9 cellular contexts compared by ENCODE assay signal in genomic region chr10:96743988-96744585, GRCh38. TPM values are rescaled to one million over a fixed set of nuclear protein-coding genes. Genes with fewer than 3 reads are reported as not detected.
A peak's percentile ranks its signal among the peaks of the same experiment; 100 is the strongest.
DNase-seq lines count a peak whose midpoint lies in the region; ATAC-seq, FAIRE-seq and TF ChIP-seq lines count a peak whose summit lies in the region.
"Had no signal": no experiment of that assay in that cellular context is flagged by ENCODE, and none has a peak within 500 bp of the region (broad histone marks: within the 10 kb centered on the region; RNA-seq: fewer than 3 reads in every experiment).

No MANE protein-coding gene starts in this region.

- intact Hi-C loops in K562 (cut with micrococcal nuclease): loop anchor here (2.0 to 10.0 kb wide), 3 partner anchors 82 to 369 kb away; no protein-coding TSS in a partner anchor

- CTCF ChIA-PET in K562 (lab: Yijun Ruan, JAX; ENCODE audit: low intra/inter-chr PET ratio): interaction anchor here (1.0 kb wide), 1 partner anchor 103 kb away, joined by 4 read pairs; no protein-coding TSS in a partner anchor

- H3K4me2 ChIP-seq in K562 (ENCODE audit: insufficient read depth, low read length): no peak overlapping the region

- no peak overlapping the region for H3K4me3 Mint-ChIP-seq in nephron
- H3K4me3 Mint-ChIP-seq: central memory CD8-positive, alpha-beta T cell had no signal

- H3K27me3 ChIP-seq in K562 (ENCODE audit: control insufficient read depth in 2 of 2, insufficient read depth in 2 of 2, low read length in 2 of 2): no peaks in the 10 kb centered on the region

- no peaks in the 10 kb centered on the region for H3K36me3 Mint-ChIP-seq in nephron (ENCODE audit: low read depth)

- no TSS peak for BruUV-seq in K562 (replicated peaks; lab: Mats Ljungman, UMichigan)

- H3K27ac Mint-ChIP-seq in nephron: no peak overlapping the region

- no peak overlapping the region for H3K4me3 ChIP-seq in K562

- TF ChIP-seq RAD21 in K562 (CRISPR knock-in tag; conservative IDR thresholded peaks at IDR 0.05 in 1 of 2, IDR thresholded peaks at IDR 0.05 in 1 of 2): peak; percentile 58 to 73

- TF ChIP-seq CTCF in K562 (IDR thresholded peaks at IDR 0.05 in 2 of 3, conservative IDR thresholded peaks at IDR 0.05 in 1 of 3; ENCODE audit: insufficient read depth in 2 of 3, low read depth in 1 of 3, low read length in 3 of 3): peak; percentile 33 to 56 (median 48); a peak in 5 of 6 replicates
- TF ChIP-seq CTCF in nephron (IDR thresholded peaks at IDR 0.05; ENCODE audit: unreplicated experiment in 3 of 3): peak; percentile 34 to 42 (median 34)

- TF ChIP-seq EP300 in K562 (IDR thresholded peaks at IDR 0.05; ENCODE audit: low read length): no peak

- no peak overlapping the region for H3K27ac ChIP-seq in K562 (ENCODE audit: extremely low read depth, low read depth, low read length)

- no peak overlapping the region for H2AFZ ChIP-seq in K562 (ENCODE audit: low read depth, low read length)

- in situ Hi-C loops in K562 (cut with MboI): loop anchor here (5.0 kb wide), 1 partner anchor 102 kb away; no protein-coding TSS in a partner anchor

- no peaks in the 10 kb centered on the region for H3K79me2 ChIP-seq in K562 (ENCODE audit: control insufficient read depth, insufficient read depth, low read length)

- H3K4me1 ChIP-seq in K562 (replicated peaks in 1 of 2; ENCODE audit: control insufficient read depth in 2 of 2, insufficient read depth in 2 of 2, low read length in 2 of 2): peaks cover 3 to 5% of the 10 kb centered on the region in 2 experiments; a peak in 2 of 5 replicates

- no peaks in the 10 kb centered on the region for H3K9me3 ChIP-seq in K562 (replicated peaks; ENCODE audit: control insufficient read depth, insufficient read depth, low read depth, low read length)

- no peaks in the 10 kb centered on the region for H3K4me1 Mint-ChIP-seq in nephron

- 6% methylated on average over 7 of the region's 7 CpGs for WGBS in K562 (ENCODE audit: insufficient coverage, low coverage, missing lambda C conversion rate)

- no peaks in the 10 kb centered on the region for H3K9me1 ChIP-seq in K562 (ENCODE audit: control insufficient read depth, insufficient read depth, low read length)

- POLR2A ChIA-PET in K562 (lab: Yijun Ruan, JAX): no interaction called here

- no peaks in the 10 kb centered on the region for H3K36me3 ChIP-seq in K562 (ENCODE audit: control insufficient read depth, insufficient read depth, low read length)

- no peaks in the 10 kb centered on the region for H3K27me3 Mint-ChIP-seq in nephron (ENCODE audit: low read depth)
- H3K27me3 Mint-ChIP-seq: central memory CD8-positive, alpha-beta T cell had no signal

- H4K20me1 ChIP-seq in K562 (replicated peaks; ENCODE audit: control insufficient read depth, insufficient read depth, low read length): no peaks in the 10 kb centered on the region

- DNase-seq in ELR (ENCODE audit: low read depth) (peak; percentile 60), Kasumi-1 (lab: John Stamatoyannopoulos, UW) (peak; percentile 80 to 84), K562 (ENCODE audit: extremely low read depth in 1 of 4, low spot score in 3 of 4) (peak in 1 of 4 experiments; percentile 27), NCI-H2196 (lab: John Stamatoyannopoulos, UW; ENCODE audit: unreplicated experiment) (no peak), AG20443 (ENCODE audit: low spot score) (no peak)
- DNase-seq in NK-92 treated with Interleukin-12 subunit alpha and Interleukin-12 subunit beta, amount 100 ng/mL, for 24 hours (lab: John Stamatoyannopoulos, UW): no peak

- no peaks in the 10 kb centered on the region for H3K9me3 Mint-ChIP-seq in nephron
- H3K9me3 Mint-ChIP-seq: central memory CD8-positive, alpha-beta T cell had no signal

- FAIRE-seq in K562 (lab: Jason Lieb, UNC): peak; percentile 29

- H3K9ac ChIP-seq in K562 (ENCODE audit: insufficient read depth in 1 of 2, low read depth in 2 of 2, low read length in 2 of 2): no peak overlapping the region

- ATAC-seq in K562 (peak; percentile 75), HG02763 (IDR thresholded peaks at IDR 0.05; ENCODE audit: unreplicated experiment) (no peak)

- TF ChIP-seq POLR2A in K562 (conservative IDR thresholded peaks at IDR 0.05): no peak

TF ChIP-seq in K562, 482 proteins besides CTCF, POLR2A, EP300 and RAD21 (continues in another document):
- TF ChIP-seq ZNF3 (CRISPR knock-in tag; IDR thresholded peaks at IDR 0.05): no peak
- no peak for TF ChIP-seq MLLT1 (IDR thresholded peaks at IDR 0.05)
- peak; percentile 68; the same call in 1 of the 2 replicates for TF ChIP-seq JUND (IDR thresholded peaks at IDR 0.05; ENCODE audit: borderline replicate concordance, low read depth, low read length)
- TF ChIP-seq JUND (tag; IDR thresholded peaks at IDR 0.05; ENCODE audit: borderline replicate concordance, low read depth, low read length): peak; percentile 44; the same call in 2 of the 3 replicates
- TF ChIP-seq DEAF1 (CRISPR knock-in tag; IDR thresholded peaks at IDR 0.05): peak; percentile 17; the same call in 1 of the 2 replicates
- TF ChIP-seq PBX2 (CRISPR knock-in tag; IDR thresholded peaks at IDR 0.05; ENCODE audit: low read depth): no peak
- TF ChIP-seq PBX2 (tag; conservative IDR thresholded peaks at IDR 0.05; ENCODE audit: low read depth): no peak

RNA-seq across cellular contexts. Expression of gene PIK3AP1, which starts 23.8 kb away (rescaled TPM):
- total RNA-seq in K562 (2011; cell fraction: chromatin; rRNA removed; ENCODE audit: low replicate concordance): 3.0 and 3.5 TPM in 2 replicates
- 1.0 and 1.2 TPM in 2 replicates for total RNA-seq in K562 (2011; cell fraction: nucleolus; rRNA removed)
- 1.6 and 1.8 TPM in 2 replicates for total RNA-seq in K562 (2011; cell fraction: nucleoplasm; rRNA removed)
- 1.5 and 1.6 TPM in 2 replicates for total RNA-seq in K562 (2014; rRNA removed)
- 1.6 TPM in 2 replicates for total RNA-seq in K562 (2014; rRNA removed; fragmentation: Illumina TruSeq; extraction: Trizol)
- 1.1 and 1.5 TPM in 2 replicates for total RNA-seq in K562 (2015; rRNA removed; fragmentation: Illumina TruSeq; extraction: Trizol)
- 1.4 TPM in 2 replicates for total RNA-seq in K562 (2021)
- 2.4 and 5.1 TPM in 2 replicates for polyA plus RNA-seq in K562 (2011; rRNA removed)
- 1.4 and 4.7 TPM in 2 replicates for polyA plus RNA-seq in K562 (2011; cell fraction: cytosol; rRNA removed)
- 1.9 and 3.7 TPM in 2 replicates for polyA plus RNA-seq in K562 (2011; cell fraction: nucleus; rRNA removed)
- polyA plus RNA-seq in K562 (2012): 0.98 and 1.3 TPM in 2 replicates
- 1.7 and 1.9 TPM in 2 replicates for polyA plus RNA-seq in K562 (2014; fragmentation: Illumina TruSeq; extraction: Trizol)
- polyA plus RNA-seq in K562 (2014; fragmentation: Nextera tagmentation; extraction: Ambion mirVana): under 1 TPM; 0.20 to 0.35 TPM
- 1.2 and 1.3 TPM in 2 replicates for polyA plus RNA-seq in K562 (2014; rRNA removed)
- polyA minus RNA-seq in K562 (2011; rRNA and poly(A)+ RNA removed): 4.9 and 17.9 TPM in 2 replicates
- polyA minus RNA-seq in K562 (2011; cell fraction: cytosol; rRNA and poly(A)+ RNA removed): 2.7 and 6.6 TPM in 2 replicates
- 0.94 and 4.3 TPM in 2 replicates for polyA minus RNA-seq in K562 (2011; cell fraction: nucleus; rRNA and poly(A)+ RNA removed)

Comparison
In these comparisons a context has a peak if more than half of its experiments do, and no peak if none do; other contexts are left out.
1. DNase-seq: peak in ELR (single experiment) and Kasumi-1 (2 of 2); none in NK-92 treated with Interleukin-12 subunit alpha and Interleukin-12 subunit beta, amount 100 ng/mL, for 24 hours (single experiment), NCI-H2196 (single experiment) and AG20443 (single experiment).